In the genomic region with DNA sequence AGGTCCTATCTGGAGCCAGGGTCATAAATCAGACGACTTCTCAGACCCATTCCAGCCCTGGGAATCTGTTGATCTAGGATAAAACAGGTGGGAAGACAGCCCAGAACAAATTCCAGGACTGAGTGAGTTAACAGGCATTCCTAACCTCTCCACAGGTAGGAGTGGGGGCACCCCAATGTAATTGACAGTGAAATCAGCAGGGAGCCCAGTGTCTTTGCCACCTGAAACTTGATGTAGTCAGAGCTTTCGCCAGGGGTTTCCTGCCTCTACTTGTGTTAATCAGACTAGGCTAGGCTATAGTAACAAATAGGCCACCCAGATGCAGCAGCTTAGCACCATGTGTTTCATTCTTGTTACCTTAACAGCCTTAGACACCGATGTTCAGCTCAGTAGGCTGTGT, we compare ENCODE assay signal across 17 cellular contexts.
"Had no signal": no experiment of that assay in that cellular context is flagged by ENCODE, and none has a peak within 500 bp of the region (broad histone marks: within the 10 kb centered on the region; RNA-seq: fewer than 3 reads in every experiment).

No MANE protein-coding gene starts in this region.

- H3K9me3 ChIP-seq: adrenal gland, heart left ventricle, left lung, psoas muscle had no signal

- H3K27ac ChIP-seq: left lung, psoas muscle had no signal

- DNase-seq: activated CD4-positive, alpha-beta T cell treated with anti-CD3 and anti-CD28 coated beads for 4 hours; activated CD8-positive, alpha-beta T cell treated with anti-CD3 and anti-CD28 coated beads for 36 hours; activated effector memory CD4-positive, alpha-beta T cell treated with anti-CD3 and anti-CD28 coated beads, Interleukin-2, amount 50 U/mL, for 16 hours; activated T-cell treated with anti-CD3 and anti-CD28 coated beads, Interleukin-2, amount 50 U/mL, for 48 hours; adrenal gland; dermis blood vessel endothelial cell; effector memory CD8-positive, alpha-beta T cell; heart left ventricle; left lung; nephron progenitor cell; psoas muscle; stimulated activated CD4-positive, alpha-beta T cell treated with anti-CD3 and anti-CD28 coated beads, Interleukin-1b, Interleukin-23, amount 100 ng/mL, for 48 hours; stimulated activated naive CD8-positive, alpha-beta T cell treated with anti-CD3 and anti-CD28 coated beads, Interleukin-15, amount 100 ng/mL, for 72 hours; T-cell; T1000 had no signal

- H3K4me3 Mint-ChIP-seq: activated CD8-positive, alpha-beta T cell treated with anti-CD3 and anti-CD28 coated beads for 36 hours; activated naive CD4-positive, alpha-beta T cell treated with anti-CD3 and anti-CD28 coated beads, Interleukin-2, amount 50 U/mL, for 24 hours; effector memory CD8-positive, alpha-beta T cell; memory B cell; nephron progenitor cell; stimulated activated naive CD8-positive, alpha-beta T cell treated with anti-CD3 and anti-CD28 coated beads, Interleukin-15, amount 100 ng/mL, for 72 hours; T-cell had no signal

- H3K27me3 ChIP-seq: adrenal gland, heart left ventricle had no signal

- H3K36me3 ChIP-seq: adrenal gland, heart left ventricle, left lung had no signal

- H3K4me3 ChIP-seq: adrenal gland, heart left ventricle, left lung, psoas muscle had no signal

- H3K9me3 Mint-ChIP-seq: activated CD8-positive, alpha-beta T cell treated with anti-CD3 and anti-CD28 coated beads for 36 hours; activated naive CD4-positive, alpha-beta T cell treated with anti-CD3 and anti-CD28 coated beads, Interleukin-2, amount 50 U/mL, for 24 hours; effector memory CD8-positive, alpha-beta T cell; memory B cell; stimulated activated naive CD8-positive, alpha-beta T cell treated with anti-CD3 and anti-CD28 coated beads, Interleukin-15, amount 100 ng/mL, for 72 hours; T-cell had no signal

- H3K27ac Mint-ChIP-seq: activated CD8-positive, alpha-beta T cell treated with anti-CD3 and anti-CD28 coated beads for 36 hours; activated naive CD4-positive, alpha-beta T cell treated with anti-CD3 and anti-CD28 coated beads, Interleukin-2, amount 50 U/mL, for 24 hours; memory B cell; nephron progenitor cell; stimulated activated naive CD8-positive, alpha-beta T cell treated with anti-CD3 and anti-CD28 coated beads, Interleukin-15, amount 100 ng/mL, for 72 hours; T-cell had no signal

- ATAC-seq: activated CD8-positive, alpha-beta T cell treated with anti-CD3 and anti-CD28 coated beads for 36 hours; effector memory CD8-positive, alpha-beta T cell; heart left ventricle; left lung; psoas muscle; stimulated activated naive CD8-positive, alpha-beta T cell treated with anti-CD3 and anti-CD28 coated beads, Interleukin-15, amount 100 ng/mL, for 72 hours; T-cell had no signal

- H3K36me3 Mint-ChIP-seq: memory B cell, T-cell had no signal
